Comparison of ENCODE assay signal across 24 cellular contexts in the genomic region with DNA sequence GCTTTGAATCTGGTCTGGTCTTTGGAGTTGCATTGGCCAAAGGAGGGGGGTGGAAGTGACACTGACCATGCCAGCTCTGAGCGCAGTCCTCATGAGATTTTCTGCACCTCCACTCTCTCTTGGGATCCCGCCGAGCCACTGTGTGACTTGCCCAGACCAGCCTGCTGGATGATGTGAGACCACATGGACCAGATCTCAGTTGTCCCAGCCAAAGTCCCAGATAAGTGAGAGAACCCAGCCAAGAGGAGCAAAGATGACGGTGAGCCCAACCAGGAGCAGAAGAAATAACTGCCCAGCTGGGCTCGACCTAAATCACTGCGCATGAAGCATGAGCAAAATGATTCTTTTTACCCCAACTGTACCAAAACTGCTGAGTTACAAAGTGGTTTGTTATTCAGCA.
"Had no signal": no experiment of that assay in that cellular context is flagged by ENCODE, and none has a peak within 500 bp of the region (broad histone marks: within the 10 kb centered on the region; RNA-seq: fewer than 3 reads in every experiment).

No MANE protein-coding gene starts in this region.

- ATAC-seq: effector memory CD8-positive, alpha-beta T cell; esophagus mucosa; foreskin keratinocyte; gastrocnemius medialis; gastroesophageal sphincter had no signal

- H3K36me3 ChIP-seq: colonic mucosa, esophagus muscularis mucosa, esophagus squamous epithelium, gastrocnemius medialis, gastroesophageal sphincter, heart left ventricle had no signal

- H3K9me3 Mint-ChIP-seq: dendritic cell treated with granulocyte-macrophage colony-stimulating factor and Interleukin-4, amounts not matched to agents 40 ng/mL and 50 ng/mL, for 4 days had no signal

- H3K27me3 ChIP-seq: colonic mucosa, dorsolateral prefrontal cortex, esophagus muscularis mucosa, esophagus squamous epithelium, foreskin keratinocyte, gastrocnemius medialis, heart left ventricle had no signal

- H3K4me3 ChIP-seq: colonic mucosa, coronary artery, dorsolateral prefrontal cortex, esophagus muscularis mucosa, esophagus squamous epithelium, gastrocnemius medialis, gastroesophageal sphincter, heart left ventricle had no signal

- H3K4me3 Mint-ChIP-seq: dendritic cell treated with granulocyte-macrophage colony-stimulating factor and Interleukin-4, amounts not matched to agents 40 ng/mL and 50 ng/mL, for 4 days; effector memory CD8-positive, alpha-beta T cell; endodermal cell had no signal

- H3K27me3 Mint-ChIP-seq: dendritic cell treated with granulocyte-macrophage colony-stimulating factor and Interleukin-4, amounts not matched to agents 40 ng/mL and 50 ng/mL, for 4 days had no signal

- H3K27ac ChIP-seq: colonic mucosa, coronary artery, dorsolateral prefrontal cortex, epithelial cell of prostate, esophagus muscularis mucosa, esophagus squamous epithelium, foreskin keratinocyte, gastrocnemius medialis, gastroesophageal sphincter, heart left ventricle had no signal

- H3K4me1 Mint-ChIP-seq: endodermal cell had no signal

- H3K4me1 ChIP-seq: colonic mucosa, esophagus muscularis mucosa, esophagus squamous epithelium, foreskin keratinocyte, gastrocnemius medialis, gastroesophageal sphincter, heart left ventricle had no signal

- H3K9me3 ChIP-seq: colonic mucosa, esophagus squamous epithelium, gastrocnemius medialis had no signal

- H3K27ac Mint-ChIP-seq: dendritic cell treated with granulocyte-macrophage colony-stimulating factor and Interleukin-4, amounts not matched to agents 40 ng/mL and 50 ng/mL, for 4 days; effector memory CD8-positive, alpha-beta T cell; endodermal cell had no signal

- DNase-seq: colonic mucosa; cortex of kidney; dermis blood vessel endothelial cell; dorsolateral prefrontal cortex; effector CD4-positive, alpha-beta T cell; effector CD8-positive, alpha-beta T cell; effector memory CD4-positive, alpha-beta T cell; effector memory CD8-positive, alpha-beta T cell; endodermal cell; erythroblast; esophagus squamous epithelium; foreskin fibroblast; foreskin keratinocyte; foreskin melanocyte; gastrocnemius medialis; glutamatergic neuron; head of caudate nucleus had no signal
